30 cellular contexts compared by ENCODE assay signal in genomic region chr14:59690426-59690825, GRCh38.
"Had no signal": no experiment of that assay in that cellular context is flagged by ENCODE, and none has a peak within 500 bp of the region (broad histone marks: within the 10 kb centered on the region; RNA-seq: fewer than 3 reads in every experiment).

No MANE protein-coding gene starts in this region.

- DNase-seq: activated CD4-positive, alpha-beta memory T cell treated with anti-CD3 and anti-CD28 coated beads for 36 hours; activated CD4-positive, alpha-beta T cell treated with anti-CD3 and anti-CD28 coated beads for 36 hours; activated CD4-positive, alpha-beta T cell treated with anti-CD3 and anti-CD28 coated beads, Interleukin-2, amount 10 ng/mL, durations not matched to agents 24 days and 14 days; activated CD4-positive, CD25-positive, alpha-beta regulatory T cell; activated CD4-positive, CD25-positive, alpha-beta regulatory T cell treated with anti-CD3 and anti-CD28 coated beads, Interleukin-2, amount 50 U/mL, for 72 hours; activated CD8-positive, alpha-beta memory T cell treated with anti-CD3 and anti-CD28 coated beads, Interleukin-2, amount 10 ng/mL, durations not matched to agents 7 days and 5 days; activated CD8-positive, alpha-beta memory T cell treated with anti-CD3 and anti-CD28 coated beads, Interleukin-2, amount 50 U/mL, for 4 hours; activated CD8-positive, alpha-beta T cell treated with anti-CD3 and anti-CD28 coated beads, Interleukin-2, amount 10 ng/mL, durations not matched to agents 7 days and 5 days; activated effector memory CD4-positive, alpha-beta T cell treated with anti-CD3 and anti-CD28 coated beads, Interleukin-2, amount 50 U/mL, for 16 hours; activated naive CD4-positive, alpha-beta T cell treated with anti-CD3 and anti-CD28 coated beads for 36 hours; activated naive CD8-positive, alpha-beta T cell treated with anti-CD3 and anti-CD28 coated beads for 36 hours; activated naive CD8-positive, alpha-beta T cell treated with anti-CD3 and anti-CD28 coated beads, Interleukin-2, amount 50 U/mL, for 24 hours; activated T-cell treated with anti-CD3 and anti-CD28 coated beads, Interleukin-2, amount 50 U/mL, for 1 hour; activated T-cell treated with anti-CD3 and anti-CD28 coated beads, Interleukin-2, amount 50 U/mL, for 48 hours; adrenal gland; body of pancreas; central memory CD4-positive, alpha-beta T cell; cerebellar nuclear complex; colonic mucosa; effector CD8-positive, alpha-beta T cell; esophagus squamous epithelium; foreskin fibroblast; heart left ventricle; T-helper 2 cell had no signal

- H3K36me3 ChIP-seq: adrenal gland, ascending aorta, cardiac muscle cell, colonic mucosa, esophagus squamous epithelium, heart left ventricle had no signal

- H3K4me3 Mint-ChIP-seq: activated CD4-positive, alpha-beta memory T cell treated with anti-CD3 and anti-CD28 coated beads for 36 hours; activated CD4-positive, alpha-beta T cell treated with anti-CD3 and anti-CD28 coated beads for 36 hours; activated CD4-positive, alpha-beta T cell treated with anti-CD3 and anti-CD28 coated beads, Interleukin-2, amount 10 ng/mL, durations not matched to agents 24 days and 14 days; activated CD8-positive, alpha-beta memory T cell treated with anti-CD3 and anti-CD28 coated beads, Interleukin-2, amount 10 ng/mL, durations not matched to agents 7 days and 5 days; activated CD8-positive, alpha-beta T cell treated with anti-CD3 and anti-CD28 coated beads, Interleukin-2, amount 10 ng/mL, durations not matched to agents 7 days and 5 days; activated naive CD4-positive, alpha-beta T cell treated with anti-CD3 and anti-CD28 coated beads for 36 hours; activated naive CD4-positive, alpha-beta T cell treated with anti-CD3 and anti-CD28 coated beads, Interleukin-2, amount 50 U/mL, for 24 hours; activated naive CD8-positive, alpha-beta T cell treated with anti-CD3 and anti-CD28 coated beads for 36 hours; activated naive CD8-positive, alpha-beta T cell treated with anti-CD3 and anti-CD28 coated beads, Interleukin-2, amount 50 U/mL, for 24 hours; activated T-helper 1 cell treated with anti-CD3 and anti-CD28 coated beads, Interleukin-12 subunit alpha, Interleukin-12 subunit beta, Interleukin-2, Interleukin-4 antibody, amounts not matched to agents 30 ng/mL and 10 ng/mL and 1 ng/mL, durations not matched to agents 14 hours and 24 hours and 36 hours had no signal

- H3K27ac Mint-ChIP-seq: activated CD4-positive, alpha-beta memory T cell treated with anti-CD3 and anti-CD28 coated beads for 36 hours; activated CD4-positive, alpha-beta T cell treated with anti-CD3 and anti-CD28 coated beads for 36 hours; activated CD4-positive, alpha-beta T cell treated with anti-CD3 and anti-CD28 coated beads, Interleukin-2, amount 10 ng/mL, durations not matched to agents 24 days and 14 days; activated CD8-positive, alpha-beta memory T cell treated with anti-CD3 and anti-CD28 coated beads, Interleukin-2, amount 10 ng/mL, durations not matched to agents 7 days and 5 days; activated CD8-positive, alpha-beta T cell treated with anti-CD3 and anti-CD28 coated beads, Interleukin-2, amount 10 ng/mL, durations not matched to agents 7 days and 5 days; activated naive CD4-positive, alpha-beta T cell treated with anti-CD3 and anti-CD28 coated beads for 36 hours; activated naive CD4-positive, alpha-beta T cell treated with anti-CD3 and anti-CD28 coated beads, Interleukin-2, amount 50 U/mL, for 24 hours; activated naive CD8-positive, alpha-beta T cell treated with anti-CD3 and anti-CD28 coated beads for 36 hours; activated naive CD8-positive, alpha-beta T cell treated with anti-CD3 and anti-CD28 coated beads, Interleukin-2, amount 50 U/mL, for 24 hours; activated T-helper 1 cell treated with anti-CD3 and anti-CD28 coated beads, Interleukin-12 subunit alpha, Interleukin-12 subunit beta, Interleukin-2, Interleukin-4 antibody, amounts not matched to agents 30 ng/mL and 10 ng/mL and 1 ng/mL, durations not matched to agents 14 hours and 24 hours and 36 hours; activated T-helper 2 cell treated with anti-CD3 and anti-CD28 coated beads, Interferon-gamma antibody, Interleukin-2, Interleukin-4, amounts not matched to agents 10 μg/mL and 5 μg/mL and 100 μg/mL, durations not matched to agents 14 hours and 24 hours and 36 hours had no signal

- H3K4me3 ChIP-seq: adrenal gland, ascending aorta, body of pancreas, cardiac muscle cell, colonic mucosa, esophagus squamous epithelium, heart left ventricle had no signal

- H3K27me3 ChIP-seq: adrenal gland, ascending aorta, body of pancreas, cardiac muscle cell, colonic mucosa, esophagus squamous epithelium, heart left ventricle had no signal

- H3K4me1 Mint-ChIP-seq: activated CD4-positive, alpha-beta T cell treated with anti-CD3 and anti-CD28 coated beads for 36 hours; activated CD4-positive, alpha-beta T cell treated with anti-CD3 and anti-CD28 coated beads, Interleukin-2, amount 10 ng/mL, durations not matched to agents 24 days and 14 days; activated CD8-positive, alpha-beta memory T cell treated with anti-CD3 and anti-CD28 coated beads, Interleukin-2, amount 10 ng/mL, durations not matched to agents 7 days and 5 days; activated naive CD4-positive, alpha-beta T cell treated with anti-CD3 and anti-CD28 coated beads, Interleukin-2, amount 50 U/mL, for 24 hours; activated naive CD8-positive, alpha-beta T cell treated with anti-CD3 and anti-CD28 coated beads for 36 hours; activated naive CD8-positive, alpha-beta T cell treated with anti-CD3 and anti-CD28 coated beads, Interleukin-2, amount 50 U/mL, for 24 hours had no signal

- H3K9me3 Mint-ChIP-seq: activated CD4-positive, alpha-beta memory T cell treated with anti-CD3 and anti-CD28 coated beads for 36 hours; activated CD4-positive, alpha-beta T cell treated with anti-CD3 and anti-CD28 coated beads, Interleukin-2, amount 10 ng/mL, durations not matched to agents 24 days and 14 days; activated naive CD4-positive, alpha-beta T cell treated with anti-CD3 and anti-CD28 coated beads for 36 hours; activated naive CD4-positive, alpha-beta T cell treated with anti-CD3 and anti-CD28 coated beads, Interleukin-2, amount 50 U/mL, for 24 hours; activated naive CD8-positive, alpha-beta T cell treated with anti-CD3 and anti-CD28 coated beads for 36 hours; activated naive CD8-positive, alpha-beta T cell treated with anti-CD3 and anti-CD28 coated beads, Interleukin-2, amount 50 U/mL, for 24 hours; activated T-helper 1 cell treated with anti-CD3 and anti-CD28 coated beads, Interleukin-12 subunit alpha, Interleukin-12 subunit beta, Interleukin-2, Interleukin-4 antibody, amounts not matched to agents 30 ng/mL and 10 ng/mL and 1 ng/mL, durations not matched to agents 14 hours and 24 hours and 36 hours; activated T-helper 2 cell treated with anti-CD3 and anti-CD28 coated beads, Interferon-gamma antibody, Interleukin-2, Interleukin-4, amounts not matched to agents 10 μg/mL and 5 μg/mL and 100 μg/mL, durations not matched to agents 14 hours and 24 hours and 36 hours had no signal

- H3K9me3 ChIP-seq: adrenal gland, body of pancreas, colonic mucosa, esophagus squamous epithelium had no signal

- H3K27ac ChIP-seq: adrenal gland, ascending aorta, body of pancreas, cardiac muscle cell, colonic mucosa, epithelial cell of prostate, esophagus squamous epithelium, heart left ventricle had no signal

- H3K36me3 Mint-ChIP-seq: activated CD4-positive, alpha-beta memory T cell treated with anti-CD3 and anti-CD28 coated beads for 36 hours; activated CD8-positive, alpha-beta memory T cell treated with anti-CD3 and anti-CD28 coated beads, Interleukin-2, amount 10 ng/mL, durations not matched to agents 7 days and 5 days; activated naive CD4-positive, alpha-beta T cell treated with anti-CD3 and anti-CD28 coated beads, Interleukin-2, amount 50 U/mL, for 24 hours; activated naive CD8-positive, alpha-beta T cell treated with anti-CD3 and anti-CD28 coated beads for 36 hours had no signal

- H3K4me1 ChIP-seq: adrenal gland, ascending aorta, body of pancreas, colonic mucosa, esophagus squamous epithelium, heart left ventricle had no signal

- ATAC-seq: activated CD4-positive, alpha-beta T cell treated with anti-CD3 and anti-CD28 coated beads for 36 hours; activated CD8-positive, alpha-beta memory T cell treated with anti-CD3 and anti-CD28 coated beads, Interleukin-2, amount 10 ng/mL, durations not matched to agents 7 days and 5 days; activated CD8-positive, alpha-beta T cell treated with anti-CD3 and anti-CD28 coated beads, Interleukin-2, amount 10 ng/mL, durations not matched to agents 7 days and 5 days; activated naive CD8-positive, alpha-beta T cell treated with anti-CD3 and anti-CD28 coated beads, Interleukin-2, amount 50 U/mL, for 24 hours; body of pancreas; heart left ventricle had no signal
